Comparison of ENCODE assay signal across 1 cellular context in the genomic region with DNA sequence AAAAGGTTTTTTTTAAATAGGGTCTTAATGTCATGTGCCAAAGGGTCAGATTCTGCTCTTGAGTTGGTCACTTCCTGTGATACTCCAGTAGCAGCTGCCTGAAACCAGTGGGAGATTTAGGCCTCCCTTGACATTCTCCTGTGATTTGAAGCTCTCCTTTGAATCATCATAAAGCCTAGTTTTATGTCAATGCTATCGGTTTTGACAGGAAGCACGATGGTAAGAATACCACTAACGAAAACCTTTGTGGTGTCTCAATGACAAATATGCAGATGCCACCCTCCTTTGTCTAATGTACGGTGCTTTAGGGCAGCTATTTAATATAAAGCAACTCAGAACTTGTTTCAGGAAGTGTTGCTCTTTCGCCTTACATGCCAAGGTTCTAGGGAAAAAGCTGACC.
TF ChIP-seq lines count a peak whose summit lies in the region.

No MANE protein-coding gene starts in this region.

TF ChIP-seq in K562, 482 proteins besides CTCF, POLR2A, EP300 and RAD21 (continued from another document):
- TF ChIP-seq FOSL1 (tag; conservative IDR thresholded peaks at IDR 0.05) = no peak
- TF ChIP-seq U2AF1 (optimal IDR thresholded peaks at IDR 0.05; ENCODE audit: low read depth, low read length) = no peak
- TF ChIP-seq POLR2AphosphoS5 (IDR thresholded peaks at IDR 0.05; ENCODE audit: control insufficient read depth, insufficient read depth, low read depth, low read length) = no peak
- TF ChIP-seq CEBPG (CRISPR knock-in tag; IDR thresholded peaks at IDR 0.05) = no peak
- TF ChIP-seq CEBPG (tag; conservative IDR thresholded peaks at IDR 0.05 in 1 of 2, IDR thresholded peaks at IDR 0.05 in 1 of 2) = no peak
- TF ChIP-seq NONO (IDR thresholded peaks at IDR 0.05; ENCODE audit: low read depth in 2 of 2, low read length in 1 of 2) = no peak
- TF ChIP-seq MTA3 (IDR thresholded peaks at IDR 0.05; ENCODE audit: borderline replicate concordance) = no peak
- TF ChIP-seq, protein P1, sequence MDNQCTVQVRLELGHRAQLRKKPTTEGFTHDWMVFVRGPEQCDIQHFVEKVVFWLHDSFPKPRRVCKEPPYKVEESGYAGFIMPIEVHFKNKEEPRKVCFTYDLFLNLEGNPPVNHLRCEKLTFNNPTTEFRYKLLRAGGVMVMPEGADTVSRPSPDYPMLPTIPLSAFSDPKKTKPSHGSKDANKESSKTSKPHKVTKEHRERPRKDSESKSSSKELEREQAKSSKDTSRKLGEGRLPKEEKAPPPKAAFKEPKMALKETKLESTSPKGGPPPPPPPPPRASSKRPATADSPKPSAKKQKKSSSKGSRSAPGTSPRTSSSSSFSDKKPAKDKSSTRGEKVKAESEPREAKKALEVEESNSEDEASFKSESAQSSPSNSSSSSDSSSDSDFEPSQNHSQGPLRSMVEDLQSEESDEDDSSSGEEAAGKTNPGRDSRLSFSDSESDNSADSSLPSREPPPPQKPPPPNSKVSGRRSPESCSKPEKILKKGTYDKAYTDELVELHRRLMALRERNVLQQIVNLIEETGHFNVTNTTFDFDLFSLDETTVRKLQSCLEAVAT (IDR thresholded peaks at IDR 0.05) = no peak
TF ChIP-seq in K562: peak in this region for 0.
